ENCODE assay signal across 23 cellular contexts in genomic region chr5:139799359-139799758, GRCh38. TPM values are rescaled to one million over a fixed set of nuclear protein-coding genes. Genes with fewer than 3 reads are reported as not detected.
DNase-seq lines count a peak whose midpoint lies in the region; ATAC-seq and TF ChIP-seq lines count a peak whose summit lies in the region.
"Had no signal": no experiment of that assay in that cellular context is flagged by ENCODE, and none has a peak within 500 bp of the region (broad histone marks: within the 10 kb centered on the region; RNA-seq: fewer than 3 reads in every experiment).

No MANE protein-coding gene starts in this region.

- no peak overlapping the region for H3K27ac Mint-ChIP-seq in activated naive CD4-positive, alpha-beta T cell treated with anti-CD3 and anti-CD28 coated beads, Interleukin-2, amount 50 U/mL, for 72 hours
- H3K27ac Mint-ChIP-seq: CD4-positive, alpha-beta memory T cell had no signal

- peaks cover 34% of the 10 kb centered on the region for H3K79me2 ChIP-seq in neural cell (replicated peaks; ENCODE audit: insufficient read depth, low read length)

- peak overlapping the region; percentile 97 for H3K4me3 ChIP-seq in neural cell (ENCODE audit: low read length)

- no peaks in the 10 kb centered on the region for H3K9me3 Mint-ChIP-seq in activated naive CD4-positive, alpha-beta T cell treated with anti-CD3 and anti-CD28 coated beads, Interleukin-2, amount 50 U/mL, for 72 hours
- H3K9me3 Mint-ChIP-seq: CD4-positive, alpha-beta memory T cell had no signal

- no peak for TF ChIP-seq RAD21 in neural cell (conservative IDR thresholded peaks at IDR 0.05)

- H4K20me1 ChIP-seq in neural cell (ENCODE audit: insufficient read depth) = no peaks in the 10 kb centered on the region

- H3K9me2 ChIP-seq in neural cell (ENCODE audit: insufficient read depth, low read length) = no peaks in the 10 kb centered on the region
- H3K9me2 ChIP-seq: SK-N-SH had no signal

- peak; percentile 28 to 46 for DNase-seq in NCI-H524 (lab: John Stamatoyannopoulos, UW)
- DNase-seq in NCI-H524 treated with DMSO at 0.1 percent for 48 hours (lab: John Stamatoyannopoulos, UW) = no peak
- DNase-seq in NCI-H2029 (lab: John Stamatoyannopoulos, UW) = peak; percentile 45
- DNase-seq in activated naive CD4-positive, alpha-beta T cell treated with anti-CD3 and anti-CD28 coated beads, Interleukin-2, amount 50 U/mL, for 72 hours (ENCODE audit: low spot score in 2 of 2) = no peak
- DNase-seq in H4 (ENCODE audit: low spot score) = no peak
- DNase-seq: Caco-2; CD4-positive, alpha-beta memory T cell; DMS 273 treated with DMSO at 0.1 percent for 48 hours; EL; GF-D8; H7; Karpas-422; MV-4-11; NCI-H1105 treated with DMSO at 0.1 percent for 48 hours; NCI-H2107; NCI-H446; NCI-H748 treated with DMSO at 0.1 percent for 48 hours; NK-92 treated with Interleukin-12 subunit alpha and Interleukin-12 subunit beta, amount 100 ng/mL, for 24 hours; SIG-M5; SK-N-SH had no signal

- ATAC-seq in GM21515 (IDR thresholded peaks at IDR 0.05; ENCODE audit: unreplicated experiment) = no peak
- no peak for ATAC-seq in activated naive CD4-positive, alpha-beta T cell treated with anti-CD3 and anti-CD28 coated beads, Interleukin-2, amount 50 U/mL, for 72 hours

- H3K36me3 Mint-ChIP-seq in activated naive CD4-positive, alpha-beta T cell treated with anti-CD3 and anti-CD28 coated beads, Interleukin-2, amount 50 U/mL, for 72 hours = no peaks in the 10 kb centered on the region
- H3K36me3 Mint-ChIP-seq: CD4-positive, alpha-beta memory T cell had no signal

- no peak overlapping the region for H2AFZ ChIP-seq in neural cell (ENCODE audit: low read depth, low read length)

- H3K9ac ChIP-seq in neural cell (ENCODE audit: low read length) = no peak overlapping the region
- H3K9ac ChIP-seq: SK-N-SH had no signal

- no peaks in the 10 kb centered on the region for H3K36me3 ChIP-seq in neural cell (ENCODE audit: insufficient read depth, low read length)

- no peak overlapping the region for H3K4me2 ChIP-seq in neural cell (ENCODE audit: low read length)
- H3K4me2 ChIP-seq: SK-N-SH had no signal

- TF ChIP-seq EP300 in neural cell (conservative IDR thresholded peaks at IDR 0.05; ENCODE audit: poor library complexity, severe bottlenecking) = no peak

- no peaks in the 10 kb centered on the region for H3F3A ChIP-seq in neural cell (ENCODE audit: insufficient read depth, low read length, poor library complexity, severe bottlenecking)

- TF ChIP-seq CTCF in neural cell (IDR thresholded peaks at IDR 0.05; ENCODE audit: poor library complexity, severe bottlenecking) = no peak

- H3K27me3 ChIP-seq in neural cell (ENCODE audit: insufficient read depth, low read depth, low read length) = peaks cover 10% of the 10 kb centered on the region

- no peaks in the 10 kb centered on the region for H3K9me3 ChIP-seq in neural cell (ENCODE audit: low read length)
- H3K9me3 ChIP-seq: Caco-2, SK-N-SH had no signal

- H3K27ac ChIP-seq in neural cell (ENCODE audit: low read length) = no peak overlapping the region
- H3K27ac ChIP-seq: RWPE1 had no signal

TF ChIP-seq in neural cell, 6 proteins besides CTCF, POLR2A, EP300 and RAD21:
- TF ChIP-seq SMC3 (conservative IDR thresholded peaks at IDR 0.05; ENCODE audit: poor library complexity) = no peak
- no peak for TF ChIP-seq EZH2 (IDR thresholded peaks at IDR 0.05; ENCODE audit: borderline replicate concordance, insufficient read depth, low read length, poor library complexity, severe bottlenecking)
- no peak for TF ChIP-seq MXI1 (conservative IDR thresholded peaks at IDR 0.05; ENCODE audit: poor library complexity, severe bottlenecking)
- no peak for TF ChIP-seq REST (IDR thresholded peaks at IDR 0.05; ENCODE audit: borderline replicate concordance)
- TF ChIP-seq POLR2AphosphoS5 (IDR thresholded peaks at IDR 0.05) = no peak
- no peak for TF ChIP-seq TAF1 (IDR thresholded peaks at IDR 0.05; ENCODE audit: low read depth)
TF ChIP-seq in neural cell: peak in this region for 0.

RNA-seq across cellular contexts. Expression of gene PSD2, which starts 3.8 kb away (rescaled TPM):
- 33.4 and 38.6 TPM in 2 replicates for polyA plus RNA-seq in neural cell
- polyA minus RNA-seq in neural cell = 47.7 and 49.2 TPM in 2 replicates
- not detected for total RNA-seq in activated naive CD4-positive, alpha-beta T cell treated with anti-CD3 and anti-CD28 coated beads, Interleukin-2, amount 50 U/mL, for 72 hours
- total RNA-seq in H4 (2014; rRNA removed; shearing (Covaris generic)) = 0.04 TPM in 1 of 2 replicates, not detected in the other
- total RNA-seq: CD4-positive, alpha-beta memory T cell had no signal
- polyA plus RNA-seq: CD4-positive, alpha-beta memory T cell had no signal

Comparison
In these comparisons a context has a peak if more than half of its experiments do, and no peak if none do; other contexts are left out.
1. DNase-seq: peak in NCI-H524 (2 of 2) and NCI-H2029 (single experiment); none in NCI-H524 treated with DMSO at 0.1 percent for 48 hours (single experiment), activated naive CD4-positive, alpha-beta T cell treated with anti-CD3 and anti-CD28 coated beads, Interleukin-2, amount 50 U/mL, for 72 hours (0 of 2) and H4 (single experiment).